In the genomic region with DNA sequence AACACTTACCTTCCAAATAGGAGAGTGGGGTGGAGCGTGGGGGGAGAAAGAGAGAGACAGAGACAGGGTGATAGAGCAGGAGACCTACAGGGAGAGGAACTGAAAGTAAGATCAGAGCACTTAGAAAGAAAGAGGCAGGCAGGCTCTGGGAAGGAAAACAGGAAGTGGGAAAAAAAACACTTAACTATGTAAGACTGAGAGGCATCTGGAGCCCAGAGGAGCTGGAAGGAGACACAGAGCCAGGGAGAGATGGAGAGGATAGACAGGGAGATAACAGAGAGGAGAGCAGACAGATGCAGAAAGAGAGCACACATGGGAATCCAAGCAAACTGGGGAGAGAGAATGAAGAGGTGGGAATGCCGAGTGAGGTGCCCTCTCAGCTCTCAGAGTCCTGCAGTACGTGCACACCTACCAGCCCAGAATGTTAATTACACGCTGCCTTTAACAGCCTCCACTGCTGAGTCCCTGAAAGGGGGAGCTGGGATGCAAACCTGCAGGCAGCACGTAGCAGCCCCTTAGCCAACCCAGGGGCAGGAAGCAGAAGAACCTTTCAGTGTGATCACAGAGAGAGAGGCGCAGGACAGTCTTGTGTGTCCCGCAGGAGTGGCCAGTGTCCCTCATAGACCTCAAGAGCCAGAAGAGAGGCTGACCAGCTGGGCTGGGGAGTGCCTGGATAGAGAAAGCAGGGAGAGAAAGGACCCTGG, we compare ENCODE assay signal across 8 cellular contexts.
DNase-seq lines count a peak whose midpoint lies in the region; ATAC-seq and TF ChIP-seq lines count a peak whose summit lies in the region.

No MANE protein-coding gene starts in this region.

- POLR2A ChIA-PET in MCF 10A (lab: Yijun Ruan, JAX), result interaction anchor here (0.7 kb wide), 1 partner anchor 49 kb away, joined by 3 read pairs; no protein-coding TSS in a partner anchor

- H3K4me3 ChIP-seq in mucosa of rectum (ENCODE audit: low read length in 2 of 2), result peak overlapping the region; percentile 20 to 53

- H3K4me1 ChIP-seq in mucosa of rectum (ENCODE audit: control insufficient read depth in 2 of 2, insufficient read depth in 2 of 2, low read length in 2 of 2), result peaks cover 7 to 20% of the 10 kb centered on the region in 2 donors

- no peak overlapping the region for H3K27ac Mint-ChIP-seq in MCF 10A (ENCODE audit: low read depth, unreplicated experiment)

- H3K36me3 Mint-ChIP-seq in MCF 10A (ENCODE audit: insufficient read depth, unreplicated experiment), result no peaks in the 10 kb centered on the region

- no peaks in the 10 kb centered on the region for H3K4me1 Mint-ChIP-seq in MCF 10A (ENCODE audit: insufficient read depth, unreplicated experiment)

- CTCF ChIA-PET in MCF 10A (lab: Yijun Ruan, JAX), result no interaction called here

- TF ChIP-seq CTCF in MCF 10A (IDR thresholded peaks at IDR 0.05; ENCODE audit: unreplicated experiment), result no peak

- intact Hi-C loops in MCF 10A (cut with micrococcal nuclease), result no loop called here

- no peak overlapping the region for H3K9ac ChIP-seq in mucosa of rectum (ENCODE audit: low read depth in 1 of 2, low read length in 2 of 2)

- H3K27me3 Mint-ChIP-seq in MCF 10A (ENCODE audit: insufficient read depth, unreplicated experiment), result no peaks in the 10 kb centered on the region

- H3K36me3 ChIP-seq in mucosa of rectum (ENCODE audit: control insufficient read depth in 2 of 2, insufficient read depth in 2 of 2, low read length in 2 of 2), result no peaks in the 10 kb centered on the region

- DNase-seq in DMS153 treated with DMSO at 0.1 percent for 48 hours (lab: John Stamatoyannopoulos, UW; ENCODE audit: unreplicated experiment) (peak; percentile 44), NCI-H146 (lab: John Stamatoyannopoulos, UW) (peak; percentile 65), MCF 10A (ENCODE audit: unreplicated experiment) (peak; percentile 8), ureter (ENCODE audit: low spot score) (no peak), NCI-H187 (lab: John Stamatoyannopoulos, UW) (no peak)

- no peak overlapping the region for H3K4me3 Mint-ChIP-seq in MCF 10A (ENCODE audit: unreplicated experiment)

- H3K27ac ChIP-seq in mucosa of rectum (ENCODE audit: low read depth in 2 of 2, low read length in 2 of 2), result peak overlapping the region; percentile 11 to 38

- no peaks in the 10 kb centered on the region for H3K27me3 ChIP-seq in mucosa of rectum (ENCODE audit: control insufficient read depth in 2 of 2, insufficient read depth in 2 of 2, low read length in 2 of 2)

- BruUV-seq in MCF 10A (replicated peaks; lab: Mats Ljungman, UMichigan), result no TSS peak

- ATAC-seq in GM21367 (IDR thresholded peaks at IDR 0.05; ENCODE audit: unreplicated experiment) (peak; percentile 73), HG03378 (IDR thresholded peaks at IDR 0.05; ENCODE audit: unreplicated experiment) (no peak)

- H3K9me3 Mint-ChIP-seq in MCF 10A (ENCODE audit: unreplicated experiment), result peaks cover 12% of the 10 kb centered on the region

- H3K9me3 ChIP-seq in mucosa of rectum (ENCODE audit: control insufficient read depth in 2 of 2, low read length in 2 of 2), result no peaks in the 10 kb centered on the region

Comparison
In these comparisons a context has a peak if more than half of its experiments do, and no peak if none do; other contexts are left out.
1. DNase-seq: peak in DMS153 treated with DMSO at 0.1 percent for 48 hours (single experiment), NCI-H146 (single experiment) and MCF 10A (single experiment); none in ureter (single experiment) and NCI-H187 (0 of 2).